29 cellular contexts compared by ENCODE assay signal in genomic region chr15:39515765-39516164, GRCh38.
"Had no signal": no experiment of that assay in that cellular context is flagged by ENCODE, and none has a peak within 500 bp of the region (broad histone marks: within the 10 kb centered on the region; RNA-seq: fewer than 3 reads in every experiment).

No MANE protein-coding gene starts in this region.

- H3K4me2 ChIP-seq: hepatocyte had no signal

- H3K27me3 ChIP-seq: heart right ventricle, hepatocyte, pancreas, suprapubic skin, tibial artery, upper lobe of right lung had no signal

- H2AFZ ChIP-seq: hepatocyte had no signal

- DNase-seq: heart right ventricle; kidney glomerular epithelial cell; left cardiac atrium; left lung; lower lobe of right lung; mammary epithelial cell; mesenchymal stem cell; midbrain; naive thymus-derived CD8-positive, alpha-beta T cell; nucleus accumbens; pancreas; posterior cingulate gyrus; retina; right cardiac atrium; small intestine; spleen; stimulated activated CD4-positive, alpha-beta T cell treated with anti-CD3 and anti-CD28 coated beads, Interleukin-4, amount 100 ng/mL, for 24 hours; stimulated activated naive CD4-positive, alpha-beta T cell; tibial artery; trophoblast cell; upper lobe of right lung had no signal

- H3K9me3 ChIP-seq: lower lobe of right lung, pancreas, prostate gland, suprapubic skin had no signal

- ATAC-seq: heart right ventricle; left cardiac atrium; left lung; lower lobe of right lung; naive thymus-derived CD8-positive, alpha-beta T cell; pancreas; right cardiac atrium; sciatic nerve; stimulated activated effector memory CD8-positive, alpha-beta T cell treated with anti-CD3 and anti-CD28 coated beads, Interleukin-12 subunit alpha, Interleukin-12 subunit beta, amount 100 ng/mL, for 72 hours; upper lobe of right lung had no signal

- FAIRE-seq: keratinocyte, pancreas, small intestine, urothelium cell line had no signal

- H3K79me2 ChIP-seq: hepatocyte had no signal

- H3K27ac ChIP-seq: heart right ventricle, hepatocyte, left lung, lower lobe of right lung, pancreas, prostate gland, spleen, suprapubic skin, thoracic aorta, tibial artery, upper lobe of right lung had no signal

- H3K36me3 ChIP-seq: heart right ventricle, left lung, lower lobe of right lung, pancreas, prostate gland, spleen, suprapubic skin, thoracic aorta, tibial artery, upper lobe of right lung had no signal

- H3K4me3 ChIP-seq: heart right ventricle, hepatocyte, left lung, lower lobe of right lung, pancreas, prostate gland, spleen, suprapubic skin, thoracic aorta, tibial artery, upper lobe of right lung had no signal

- H3K4me1 ChIP-seq: pancreas, prostate gland had no signal
